ENCODE assay signal across 8 cellular contexts in genomic region chr20:47501117-47501482, GRCh38. TPM values are rescaled to one million over a fixed set of nuclear protein-coding genes. Genes with fewer than 3 reads are reported as not detected.
DNase-seq lines count a peak whose midpoint lies in the region; ATAC-seq, FAIRE-seq and TF ChIP-seq lines count a peak whose summit lies in the region.

No MANE protein-coding gene starts in this region.

- H3K9me3 ChIP-seq in SJSA1 (replicated peaks), result no peaks in the 10 kb centered on the region

- H3K36me3 Mint-ChIP-seq in T-helper 1 cell treated with Interleukin-12 subunit alpha and Interleukin-12 subunit beta and Interleukin-4 antibody, amounts not matched to agents 30 μg/mL and 1 μg/mL, for 36 hours (ENCODE audit: low read depth), result peaks cover 14% of the 10 kb centered on the region

- ATAC-seq in sciatic nerve (peak; percentile 36), HG03342 (IDR thresholded peaks at IDR 0.05; ENCODE audit: unreplicated experiment) (no peak)

- DNase-seq in T-helper 1 cell (no peak), SJSA1 (ENCODE audit: low read depth in 1 of 2, low spot score in 2 of 2) (no peak), fibroblast of villous mesenchyme (ENCODE audit: low read depth) (no peak), sciatic nerve (ENCODE audit: low spot score) (no peak), HPDE6-E6E7 (ENCODE audit: extremely low spot score) (no peak), GM12891 (ENCODE audit: insufficient read length, low spot score) (no peak)

- TF ChIP-seq POLR2A in GM12891 (IDR thresholded peaks at IDR 0.05; ENCODE audit: low read depth, low read length), result no peak

- H3K27ac Mint-ChIP-seq in T-helper 1 cell treated with Interleukin-12 subunit alpha and Interleukin-12 subunit beta and Interleukin-4 antibody, amounts not matched to agents 30 μg/mL and 1 μg/mL, for 36 hours, result peak overlapping the region; percentile 98

- FAIRE-seq in GM12891 (lab: Jason Lieb, UNC), result no peak

- peak overlapping the region; percentile 68 for H3K4me3 ChIP-seq in SJSA1
- H3K4me3 ChIP-seq in fibroblast of villous mesenchyme (ENCODE audit: low read depth, low read length), result peak overlapping the region; percentile 93

- H3K4me3 Mint-ChIP-seq in T-helper 1 cell treated with Interleukin-12 subunit alpha and Interleukin-12 subunit beta and Interleukin-4 antibody, amounts not matched to agents 30 μg/mL and 1 μg/mL, for 36 hours, result peak overlapping the region; percentile 99

- H3K4me1 ChIP-seq in SJSA1 (replicated peaks), result peaks cover 10% of the 10 kb centered on the region

- no peaks in the 10 kb centered on the region for H3K36me3 ChIP-seq in SJSA1

- no peaks in the 10 kb centered on the region for H3K27me3 Mint-ChIP-seq in T-helper 1 cell treated with Interleukin-12 subunit alpha and Interleukin-12 subunit beta and Interleukin-4 antibody, amounts not matched to agents 30 μg/mL and 1 μg/mL, for 36 hours (ENCODE audit: low read depth)

- peaks cover 29% of the 10 kb centered on the region for H3K4me1 Mint-ChIP-seq in T-helper 1 cell treated with Interleukin-12 subunit alpha and Interleukin-12 subunit beta and Interleukin-4 antibody, amounts not matched to agents 30 μg/mL and 1 μg/mL, for 36 hours (ENCODE audit: low read depth)

- H3K9me3 Mint-ChIP-seq in T-helper 1 cell treated with Interleukin-12 subunit alpha and Interleukin-12 subunit beta and Interleukin-4 antibody, amounts not matched to agents 30 μg/mL and 1 μg/mL, for 36 hours, result peaks cover under 1% of the 10 kb centered on the region

- H3K27ac ChIP-seq in SJSA1, result peak overlapping the region; percentile 27

- intact Hi-C loops in sciatic nerve (cut with DNase I), result no loop called here

- no peaks in the 10 kb centered on the region for H3K27me3 ChIP-seq in SJSA1 (replicated peaks)

- no peak for TF ChIP-seq CTCF in fibroblast of villous mesenchyme (IDR thresholded peaks at IDR 0.05; ENCODE audit: insufficient read depth, low read depth, low read length)

TF ChIP-seq in GM12891, 5 proteins besides CTCF, POLR2A, EP300 and RAD21:
- TF ChIP-seq TAF1 (IDR thresholded peaks at IDR 0.05; ENCODE audit: low read depth, low read length) (no peak), SPI1 (IDR thresholded peaks at IDR 0.05; ENCODE audit: low read depth, low read length) (no peak), PAX5 (IDR thresholded peaks at IDR 0.05; ENCODE audit: insufficient read depth, low read length, severe bottlenecking) (no peak), POU2F2 (IDR thresholded peaks at IDR 0.05; ENCODE audit: low read depth, low read length) (no peak), POLR2AphosphoS5 (IDR thresholded peaks at IDR 0.05; ENCODE audit: low read depth, low read length) (no peak)

RNA-seq across cellular contexts. Expression of gene NCOA3, which starts 0.6 kb away (rescaled TPM):
- 11.5 and 20.4 TPM in 2 replicates for total RNA-seq in SJSA1 (2014; rRNA removed; shearing (Covaris generic))
- total RNA-seq in fibroblast of villous mesenchyme (35.4 and 63.0 TPM in 2 replicates), sciatic nerve (49.3 TPM)
- polyA plus RNA-seq in GM12891 (2012; ENCODE audit: low read depth, missing spikeins), result 28.9 TPM
